Comparison of ENCODE assay signal across 23 cellular contexts in genomic region chr1:148166558-148167492, GRCh38. TPM values are rescaled to one million over a fixed set of nuclear protein-coding genes. Genes with fewer than 3 reads are reported as not detected.
A peak's percentile ranks its signal among the peaks of the same experiment; 100 is the strongest.
DNase-seq lines count a peak whose midpoint lies in the region; ATAC-seq, FAIRE-seq and TF ChIP-seq lines count a peak whose summit lies in the region.
"Had no signal": no experiment of that assay in that cellular context is flagged by ENCODE, and none has a peak within 500 bp of the region (broad histone marks: within the 10 kb centered on the region; RNA-seq: fewer than 3 reads in every experiment).

No MANE protein-coding gene starts in this region.

- H3K4me1 ChIP-seq in left lung: no peaks in the 10 kb centered on the region
- H3K4me1 ChIP-seq: spleen, upper lobe of right lung had no signal

- FAIRE-seq in RCC 7860 (lab: Jason Lieb, UNC): no peak

- no peak overlapping the region for H3K27ac ChIP-seq in left lung
- H3K27ac ChIP-seq: ovary, spleen, upper lobe of right lung, WERI-Rb-1 had no signal

- no peak overlapping the region for H3K27ac Mint-ChIP-seq in activated CD4-positive, alpha-beta T cell treated with anti-CD3 and anti-CD28 coated beads, Interleukin-2, amount 10 ng/mL, durations not matched to agents 24 days and 14 days
- no peak overlapping the region for H3K27ac Mint-ChIP-seq in activated CD4-positive, alpha-beta T cell treated with anti-CD3 and anti-CD28 coated beads, Interleukin-2, amount 10 ng/mL, durations not matched to agents 7 days and 5 days
- no peak overlapping the region for H3K27ac Mint-ChIP-seq in stimulated activated naive B cell treated with anti-CD40 and anti-IgM and Interleukin-4, amounts not matched to agents 10 μg/mL and 1 μg/mL and 100 μg/mL, for 72 hours
- H3K27ac Mint-ChIP-seq: activated CD8-positive, alpha-beta memory T cell treated with anti-CD3 and anti-CD28 coated beads, Interleukin-2, amount 10 ng/mL, durations not matched to agents 7 days and 5 days had no signal

- H3K4me1 Mint-ChIP-seq in activated CD4-positive, alpha-beta T cell treated with anti-CD3 and anti-CD28 coated beads, Interleukin-2, amount 10 ng/mL, durations not matched to agents 24 days and 14 days: peaks cover 4% of the 10 kb centered on the region
- no peaks in the 10 kb centered on the region for H3K4me1 Mint-ChIP-seq in activated CD4-positive, alpha-beta T cell treated with anti-CD3 and anti-CD28 coated beads, Interleukin-2, amount 10 ng/mL, durations not matched to agents 7 days and 5 days
- peaks cover 6 to 7% of the 10 kb centered on the region in 2 donors for H3K4me1 Mint-ChIP-seq in stimulated activated naive B cell treated with anti-CD40 and anti-IgM and Interleukin-4, amounts not matched to agents 10 μg/mL and 1 μg/mL and 100 μg/mL, for 72 hours
- H3K4me1 Mint-ChIP-seq: activated CD8-positive, alpha-beta memory T cell treated with anti-CD3 and anti-CD28 coated beads, Interleukin-2, amount 10 ng/mL, durations not matched to agents 7 days and 5 days had no signal

- intact Hi-C loops in activated CD4-positive, alpha-beta T cell treated with anti-CD3 and anti-CD28 coated beads, Interleukin-2, amount 10 ng/mL, durations not matched to agents 24 days and 14 days (cut with micrococcal nuclease): no loop called here
- intact Hi-C loops in left lung (cut with DNase I): no loop called here

- H3K27me3 ChIP-seq in left lung: peaks cover 0 to 10% of the 10 kb centered on the region in 2 donors
- H3K27me3 ChIP-seq: ovary, upper lobe of right lung had no signal

- DNase-seq in activated CD4-positive, alpha-beta T cell treated with anti-CD3 and anti-CD28 coated beads, Interleukin-2, amount 10 ng/mL, durations not matched to agents 24 days and 14 days: peak; percentile 40
- no peak for DNase-seq in activated CD4-positive, alpha-beta T cell treated with anti-CD3 and anti-CD28 coated beads, Interleukin-2, amount 10 ng/mL, durations not matched to agents 7 days and 5 days
- DNase-seq in NCI-H1105 (lab: John Stamatoyannopoulos, UW) (peak; percentile 3), epithelial cell of esophagus (ENCODE audit: low read depth) (peak; percentile 89), left lung (no peak), RCC 7860 (ENCODE audit: low spot score) (no peak), hypothalamus (lab: John Stamatoyannopoulos, UW) (no peak)
- DNase-seq in stimulated activated naive B cell treated with anti-CD40 and anti-IgM and Interleukin-4, amounts not matched to agents 10 μg/mL and 1 μg/mL and 100 μg/mL, for 72 hours: no peak
- DNase-seq: activated CD8-positive, alpha-beta memory T cell treated with anti-CD3 and anti-CD28 coated beads, Interleukin-2, amount 10 ng/mL, durations not matched to agents 7 days and 5 days; activated gamma-delta T cell treated with Interleukin-2 at 50 U/mL for 16 hours; aorta; COR-L47; cortex of kidney; Kasumi-1; left cardiac atrium; NCI-H187 treated with DMSO at 0.1 percent for 48 hours; NCI-H510A; ovary; spleen; stimulated activated naive CD8-positive, alpha-beta T cell treated with anti-CD3 and anti-CD28 coated beads, Interleukin-15, Interleukin-2, amounts not matched to agents 100 U/mL and 50 U/mL, for 24 hours; upper lobe of right lung; WERI-Rb-1 had no signal

- peak; percentile 55 to 66 for ATAC-seq in stimulated activated naive B cell treated with anti-CD40 and anti-IgM and Interleukin-4, amounts not matched to agents 10 μg/mL and 1 μg/mL and 100 μg/mL, for 72 hours (replicated peaks)
- no peak for ATAC-seq in left lung
- ATAC-seq: activated CD8-positive, alpha-beta memory T cell treated with anti-CD3 and anti-CD28 coated beads, Interleukin-2, amount 10 ng/mL, durations not matched to agents 7 days and 5 days; Panc1; stimulated activated naive CD8-positive, alpha-beta T cell treated with anti-CD3 and anti-CD28 coated beads, Interleukin-15, Interleukin-2, amounts not matched to agents 100 U/mL and 50 U/mL, for 24 hours; upper lobe of right lung had no signal

- TF ChIP-seq CTCF in epithelial cell of esophagus (IDR thresholded peaks at IDR 0.05; ENCODE audit: insufficient read depth, low read depth, low read length, missing control alignments) (no peak), left lung (IDR thresholded peaks at IDR 0.05) (no peak)

- H3K9me3 Mint-ChIP-seq in activated CD4-positive, alpha-beta T cell treated with anti-CD3 and anti-CD28 coated beads, Interleukin-2, amount 10 ng/mL, durations not matched to agents 24 days and 14 days: no peaks in the 10 kb centered on the region
- no peaks in the 10 kb centered on the region for H3K9me3 Mint-ChIP-seq in activated CD4-positive, alpha-beta T cell treated with anti-CD3 and anti-CD28 coated beads, Interleukin-2, amount 10 ng/mL, durations not matched to agents 7 days and 5 days
- H3K9me3 Mint-ChIP-seq in stimulated activated naive B cell treated with anti-CD40 and anti-IgM and Interleukin-4, amounts not matched to agents 10 μg/mL and 1 μg/mL and 100 μg/mL, for 72 hours: no peaks in the 10 kb centered on the region

- no peak overlapping the region for H3K4me3 ChIP-seq in epithelial cell of esophagus (ENCODE audit: low read length)
- no peak overlapping the region for H3K4me3 ChIP-seq in left lung
- H3K4me3 ChIP-seq: ovary, spleen, upper lobe of right lung had no signal

- H3K36me3 ChIP-seq in left lung: no peaks in the 10 kb centered on the region
- H3K36me3 ChIP-seq: ovary, spleen, upper lobe of right lung, WERI-Rb-1 had no signal

- CTCF ChIA-PET in activated CD4-positive, alpha-beta T cell treated with anti-CD3 and anti-CD28 coated beads, Interleukin-2, amount 10 ng/mL, durations not matched to agents 7 days and 5 days (lab: Charles Lee): no interaction called here

- H3K36me3 Mint-ChIP-seq in activated CD4-positive, alpha-beta T cell treated with anti-CD3 and anti-CD28 coated beads, Interleukin-2, amount 10 ng/mL, durations not matched to agents 24 days and 14 days (ENCODE audit: low read depth): no peaks in the 10 kb centered on the region
- H3K36me3 Mint-ChIP-seq in activated CD4-positive, alpha-beta T cell treated with anti-CD3 and anti-CD28 coated beads, Interleukin-2, amount 10 ng/mL, durations not matched to agents 7 days and 5 days (ENCODE audit: low read depth): no peaks in the 10 kb centered on the region
- no peaks in the 10 kb centered on the region for H3K36me3 Mint-ChIP-seq in stimulated activated naive B cell treated with anti-CD40 and anti-IgM and Interleukin-4, amounts not matched to agents 10 μg/mL and 1 μg/mL and 100 μg/mL, for 72 hours
- H3K36me3 Mint-ChIP-seq: activated CD8-positive, alpha-beta memory T cell treated with anti-CD3 and anti-CD28 coated beads, Interleukin-2, amount 10 ng/mL, durations not matched to agents 7 days and 5 days had no signal

- peaks cover 19% of the 10 kb centered on the region for H3K27me3 Mint-ChIP-seq in activated CD4-positive, alpha-beta T cell treated with anti-CD3 and anti-CD28 coated beads, Interleukin-2, amount 10 ng/mL, durations not matched to agents 24 days and 14 days
- H3K27me3 Mint-ChIP-seq in activated CD4-positive, alpha-beta T cell treated with anti-CD3 and anti-CD28 coated beads, Interleukin-2, amount 10 ng/mL, durations not matched to agents 7 days and 5 days: peaks cover 23% of the 10 kb centered on the region
- peaks cover 4 to 9% of the 10 kb centered on the region in 2 donors for H3K27me3 Mint-ChIP-seq in stimulated activated naive B cell treated with anti-CD40 and anti-IgM and Interleukin-4, amounts not matched to agents 10 μg/mL and 1 μg/mL and 100 μg/mL, for 72 hours

- no peak overlapping the region for H3K4me3 Mint-ChIP-seq in activated CD4-positive, alpha-beta T cell treated with anti-CD3 and anti-CD28 coated beads, Interleukin-2, amount 10 ng/mL, durations not matched to agents 24 days and 14 days
- H3K4me3 Mint-ChIP-seq in activated CD4-positive, alpha-beta T cell treated with anti-CD3 and anti-CD28 coated beads, Interleukin-2, amount 10 ng/mL, durations not matched to agents 7 days and 5 days: no peak overlapping the region
- H3K4me3 Mint-ChIP-seq in stimulated activated naive B cell treated with anti-CD40 and anti-IgM and Interleukin-4, amounts not matched to agents 10 μg/mL and 1 μg/mL and 100 μg/mL, for 72 hours: no peak overlapping the region
- H3K4me3 Mint-ChIP-seq: activated CD8-positive, alpha-beta memory T cell treated with anti-CD3 and anti-CD28 coated beads, Interleukin-2, amount 10 ng/mL, durations not matched to agents 7 days and 5 days had no signal

- no peaks in the 10 kb centered on the region for H3K9me3 ChIP-seq in left lung
- H3K9me3 ChIP-seq: ovary, spleen, upper lobe of right lung had no signal

- POLR2A ChIA-PET in activated CD4-positive, alpha-beta T cell treated with anti-CD3 and anti-CD28 coated beads, Interleukin-2, amount 10 ng/mL, durations not matched to agents 7 days and 5 days (lab: Charles Lee): no interaction called here

RNA-seq across cellular contexts. Expression of gene NBPF11, which starts 14.7 kb away (rescaled TPM):
- total RNA-seq in activated CD4-positive, alpha-beta T cell treated with anti-CD3 and anti-CD28 coated beads, Interleukin-2, amount 10 ng/mL, durations not matched to agents 24 days and 14 days: 10.1 and 10.5 TPM in 2 replicates
- 10 to 100 TPM in 1 of 2 experiments, 1 to 10 TPM in 1; 9.9 to 10.8 TPM for total RNA-seq in activated CD4-positive, alpha-beta T cell treated with anti-CD3 and anti-CD28 coated beads, Interleukin-2, amount 10 ng/mL, durations not matched to agents 7 days and 5 days
- total RNA-seq in left lung: 1 to 10 TPM; 8.1 to 8.6 TPM

Comparison
In these comparisons a context has a peak if more than half of its experiments do, and no peak if none do; other contexts are left out.
1. DNase-seq: peak in activated CD4-positive, alpha-beta T cell treated with anti-CD3 and anti-CD28 coated beads, Interleukin-2, amount 10 ng/mL, durations not matched to agents 24 days and 14 days (single experiment), NCI-H1105 (single experiment) and epithelial cell of esophagus (single experiment); none in activated CD4-positive, alpha-beta T cell treated with anti-CD3 and anti-CD28 coated beads, Interleukin-2, amount 10 ng/mL, durations not matched to agents 7 days and 5 days (single experiment), stimulated activated naive B cell treated with anti-CD40 and anti-IgM and Interleukin-4, amounts not matched to agents 10 μg/mL and 1 μg/mL and 100 μg/mL, for 72 hours (single experiment), left lung (0 of 2), RCC 7860 (single experiment) and hypothalamus (0 of 51).